Comparison of ENCODE assay signal across 8 cellular contexts in genomic region chr11:68312117-68312779, GRCh38. TPM values are rescaled to one million over a fixed set of nuclear protein-coding genes. Genes with fewer than 3 reads are reported as not detected.
DNase-seq lines count a peak whose midpoint lies in the region; ATAC-seq, FAIRE-seq and TF ChIP-seq lines count a peak whose summit lies in the region.

LRP5 (plus strand) TSS chr11:68312591; CDS start chr11:68312715, 124 bp downstream.

- CTCF ChIA-PET in naive thymus-derived CD4-positive, alpha-beta T cell (lab: Charles Lee): no interaction called here

- H3K4me1 ChIP-seq in CD4-positive, CD25-positive, alpha-beta regulatory T cell (ENCODE audit: control insufficient read depth, insufficient read depth, low read length, poor library complexity, severe bottlenecking): peaks cover 10% of the 10 kb centered on the region
- peaks cover 42 to 51% (median 45%) of the 10 kb centered on the region in 4 donors for H3K4me1 ChIP-seq in esophagus muscularis mucosa
- peaks cover 8 to 22% of the 10 kb centered on the region in 2 donors for H3K4me1 ChIP-seq in naive thymus-derived CD4-positive, alpha-beta T cell (ENCODE audit: control insufficient read depth in 2 of 2, insufficient read depth in 2 of 2, low read length in 2 of 2)

- H3K4me1 Mint-ChIP-seq in CD4-positive, CD25-positive, alpha-beta regulatory T cell: peaks cover 0 to 25% (median 15%) of the 10 kb centered on the region in 4 donors
- H3K4me1 Mint-ChIP-seq in T-helper 1 cell treated with Interleukin-12 subunit alpha and Interleukin-12 subunit beta and Interleukin-4 antibody, amounts not matched to agents 30 μg/mL and 1 μg/mL, for 36 hours (ENCODE audit: low read depth): peaks cover 37% of the 10 kb centered on the region
- H3K4me1 Mint-ChIP-seq in naive thymus-derived CD4-positive, alpha-beta T cell: peaks cover 14 to 47% (median 31%) of the 10 kb centered on the region in 7 donors

- no peaks in the 10 kb centered on the region for H3K36me3 ChIP-seq in CD4-positive, CD25-positive, alpha-beta regulatory T cell (ENCODE audit: control insufficient read depth, insufficient read depth, low read length)
- no peaks in the 10 kb centered on the region for H3K36me3 ChIP-seq in esophagus muscularis mucosa
- H3K36me3 ChIP-seq in naive thymus-derived CD4-positive, alpha-beta T cell (ENCODE audit: control insufficient read depth in 2 of 3, insufficient read depth in 3 of 3, low read length in 3 of 3): no peaks in the 10 kb centered on the region

- no peak for TF ChIP-seq EP300 in esophagus muscularis mucosa (IDR thresholded peaks at IDR 0.05)

- H3K27ac Mint-ChIP-seq in CD4-positive, CD25-positive, alpha-beta regulatory T cell: peak within 1 kb of the TSS in 2 of 3 donors; percentile 74 to 75
- H3K27ac Mint-ChIP-seq in T-helper 1 cell treated with Interleukin-12 subunit alpha and Interleukin-12 subunit beta and Interleukin-4 antibody, amounts not matched to agents 30 μg/mL and 1 μg/mL, for 36 hours: peak within 1 kb of the TSS; percentile 72
- H3K27ac Mint-ChIP-seq in naive thymus-derived CD4-positive, alpha-beta T cell: peak within 1 kb of the TSS; percentile 35 to 87 (median 67)

- peaks cover 35% of the 10 kb centered on the region for H3K27me3 Mint-ChIP-seq in CD4-positive, CD25-positive, alpha-beta regulatory T cell
- H3K27me3 Mint-ChIP-seq in T-helper 1 cell treated with Interleukin-12 subunit alpha and Interleukin-12 subunit beta and Interleukin-4 antibody, amounts not matched to agents 30 μg/mL and 1 μg/mL, for 36 hours (ENCODE audit: low read depth): peaks cover 3% of the 10 kb centered on the region
- H3K27me3 Mint-ChIP-seq in naive thymus-derived CD4-positive, alpha-beta T cell: peaks cover 0 to 18% (median 0%) of the 10 kb centered on the region in 5 donors

- peaks cover 9% of the 10 kb centered on the region for H3K27me3 ChIP-seq in CD4-positive, CD25-positive, alpha-beta regulatory T cell (ENCODE audit: control insufficient read depth, insufficient read depth, low read length)
- no peaks in the 10 kb centered on the region for H3K27me3 ChIP-seq in esophagus muscularis mucosa
- H3K27me3 ChIP-seq in naive thymus-derived CD4-positive, alpha-beta T cell (ENCODE audit: control insufficient read depth in 2 of 2, insufficient read depth in 2 of 2, low read length in 2 of 2): peaks cover 0 to 4% of the 10 kb centered on the region in 2 donors

- H3K9me3 ChIP-seq in CD4-positive, CD25-positive, alpha-beta regulatory T cell (ENCODE audit: control insufficient read depth in 2 of 2, low read length in 2 of 2): no peaks in the 10 kb centered on the region
- no peaks in the 10 kb centered on the region for H3K9me3 ChIP-seq in esophagus muscularis mucosa
- H3K9me3 ChIP-seq in naive thymus-derived CD4-positive, alpha-beta T cell (ENCODE audit: control insufficient read depth in 2 of 3, low read length in 3 of 3): no peaks in the 10 kb centered on the region

- FAIRE-seq in GM19239 (lab: Jason Lieb, UNC): no peak

- H3K27ac ChIP-seq in CD4-positive, CD25-positive, alpha-beta regulatory T cell (ENCODE audit: insufficient read depth, low read length, poor library complexity, severe bottlenecking): no peak within 1 kb of the TSS
- H3K27ac ChIP-seq in esophagus muscularis mucosa (replicated peaks in 1 of 4): peak within 1 kb of the TSS; percentile 88 to 90 (median 90)
- no peak within 1 kb of the TSS for H3K27ac ChIP-seq in naive thymus-derived CD4-positive, alpha-beta T cell (ENCODE audit: low read depth, low read length)

- H3K4me3 Mint-ChIP-seq in CD4-positive, CD25-positive, alpha-beta regulatory T cell: peak within 1 kb of the TSS; percentile 73 to 93 (median 88)
- H3K4me3 Mint-ChIP-seq in T-helper 1 cell treated with Interleukin-12 subunit alpha and Interleukin-12 subunit beta and Interleukin-4 antibody, amounts not matched to agents 30 μg/mL and 1 μg/mL, for 36 hours: peak within 1 kb of the TSS; percentile 87
- H3K4me3 Mint-ChIP-seq in naive thymus-derived CD4-positive, alpha-beta T cell: peak within 1 kb of the TSS; percentile 86 to 92 (median 88)

- intact Hi-C loops in esophagus muscularis mucosa (cut with DNase I): loop anchor here (5.0 kb wide), 2 partner anchors 40 to 85 kb away; partner anchors contain the start of gene C11orf24
- intact Hi-C loops in naive thymus-derived CD4-positive, alpha-beta T cell (cut with micrococcal nuclease): loop anchor here (2.0 to 5.0 kb wide), 4 partner anchors 17 to 69 kb away; partner anchors contain the start of gene C11orf24 (in 1 of the 2)

- POLR2A ChIA-PET in naive thymus-derived CD4-positive, alpha-beta T cell (lab: Charles Lee): no interaction called here

- DNase-seq in CD4-positive, CD25-positive, alpha-beta regulatory T cell: no peak
- peak; percentile 72 for DNase-seq in GM19239 (ENCODE audit: insufficient read length, low spot score)
- no peak for DNase-seq in esophagus muscularis mucosa (ENCODE audit: extremely low spot score)
- DNase-seq in naive thymus-derived CD4-positive, alpha-beta T cell: peak in 1 of 9 donors; percentile 52
- no peak for DNase-seq in globus pallidus (ENCODE audit: low spot score)

- TF ChIP-seq CTCF in esophagus muscularis mucosa (IDR thresholded peaks at IDR 0.05): no peak

- 27% methylated on average over 8 of the region's 85 CpGs for WGBS in esophagus muscularis mucosa

- TF ChIP-seq POLR2A in esophagus muscularis mucosa (IDR thresholded peaks at IDR 0.05; ENCODE audit: low read depth): no peak

- peak within 1 kb of the TSS; percentile 26 for H3K4me3 ChIP-seq in CD4-positive, CD25-positive, alpha-beta regulatory T cell (ENCODE audit: low read depth, low read length)
- peak within 1 kb of the TSS; percentile 67 to 86 (median 76) for H3K4me3 ChIP-seq in esophagus muscularis mucosa
- peak within 1 kb of the TSS; percentile 50 for H3K4me3 ChIP-seq in naive thymus-derived CD4-positive, alpha-beta T cell (ENCODE audit: low read length)

- no peaks in the 10 kb centered on the region for H3K9me3 Mint-ChIP-seq in CD4-positive, CD25-positive, alpha-beta regulatory T cell
- H3K9me3 Mint-ChIP-seq in T-helper 1 cell treated with Interleukin-12 subunit alpha and Interleukin-12 subunit beta and Interleukin-4 antibody, amounts not matched to agents 30 μg/mL and 1 μg/mL, for 36 hours: no peaks in the 10 kb centered on the region
- peaks cover 0 to 2% (median 0%) of the 10 kb centered on the region in 11 donors for H3K9me3 Mint-ChIP-seq in naive thymus-derived CD4-positive, alpha-beta T cell

- no peaks in the 10 kb centered on the region for H3K36me3 Mint-ChIP-seq in CD4-positive, CD25-positive, alpha-beta regulatory T cell
- H3K36me3 Mint-ChIP-seq in T-helper 1 cell treated with Interleukin-12 subunit alpha and Interleukin-12 subunit beta and Interleukin-4 antibody, amounts not matched to agents 30 μg/mL and 1 μg/mL, for 36 hours (ENCODE audit: low read depth): peaks cover 3% of the 10 kb centered on the region
- no peaks in the 10 kb centered on the region for H3K36me3 Mint-ChIP-seq in naive thymus-derived CD4-positive, alpha-beta T cell

- ATAC-seq in CD4-positive, CD25-positive, alpha-beta regulatory T cell (ENCODE audit: low read depth in 2 of 2): peak; percentile 16 to 22
- ATAC-seq in naive thymus-derived CD4-positive, alpha-beta T cell: peak; percentile 48
- no peak for ATAC-seq in GM21381 (IDR thresholded peaks at IDR 0.05; ENCODE audit: unreplicated experiment)
- no peak for ATAC-seq in HG02852 (IDR thresholded peaks at IDR 0.05; ENCODE audit: unreplicated experiment)

RNA-seq across cellular contexts. Expression of gene LRP5, which starts in this region (rescaled TPM):
- 1.3 TPM for total RNA-seq in CD4-positive, CD25-positive, alpha-beta regulatory T cell
- 1 to 10 TPM in 1 of 4 donors, under 1 TPM in 2, not detected in 1; 0.22 to 1.2 (median 0.40) TPM for polyA plus RNA-seq in CD4-positive, CD25-positive, alpha-beta regulatory T cell
- 10 to 100 TPM; 34.0 to 78.4 (median 56.2) TPM for total RNA-seq in esophagus muscularis mucosa
- total RNA-seq in naive thymus-derived CD4-positive, alpha-beta T cell: 10 to 100 TPM in 1 of 5 experiments, 1 to 10 TPM in 4; 1.4 to 29.9 (median 2.3) TPM
- under 1 TPM; 0.35 to 0.99 TPM for polyA plus RNA-seq in naive thymus-derived CD4-positive, alpha-beta T cell

Comparison
In these comparisons a context has a peak if more than half of its experiments do, and no peak if none do; other contexts are left out.
1. ATAC-seq: peak in CD4-positive, CD25-positive, alpha-beta regulatory T cell (2 of 2) and naive thymus-derived CD4-positive, alpha-beta T cell (single experiment); none in GM21381 (single experiment) and HG02852 (single experiment).
2. H3K27ac ChIP-seq: peak in esophagus muscularis mucosa (4 of 4); none in CD4-positive, CD25-positive, alpha-beta regulatory T cell (single experiment) and naive thymus-derived CD4-positive, alpha-beta T cell (single experiment).
3. H3K4me3 ChIP-seq: peak in every context shown above with its lines; median percentile 76 in esophagus muscularis mucosa; 50 in naive thymus-derived CD4-positive, alpha-beta T cell; 26 in CD4-positive, CD25-positive, alpha-beta regulatory T cell.
4. Peak in every context shown above with its lines, with median percentiles within 50 percentile points of each other: H3K27ac Mint-ChIP-seq and H3K4me3 Mint-ChIP-seq.